8 cellular contexts compared by ENCODE assay signal in genomic region chr16:68265078-68265925, GRCh38. TPM values are rescaled to one million over a fixed set of nuclear protein-coding genes. Genes with fewer than 3 reads are reported as not detected.
DNase-seq lines count a peak whose midpoint lies in the region; ATAC-seq lines count a peak whose summit lies in the region.

No MANE protein-coding gene starts in this region.

- H3K27ac ChIP-seq in SJSA1 (peak overlapping the region; percentile 99), angular gyrus (ENCODE audit: low read depth, low read length) (peak overlapping the region; percentile 80), right cardiac atrium (ENCODE audit: low read length) (peak overlapping the region; percentile 87)

- H3K9me3 ChIP-seq in SJSA1 (replicated peaks) (peaks cover 8% of the 10 kb centered on the region), right cardiac atrium (ENCODE audit: control insufficient read depth, low read length) (no peaks in the 10 kb centered on the region)

- H3K27me3 ChIP-seq in SJSA1 (replicated peaks): no peaks in the 10 kb centered on the region
- no peaks in the 10 kb centered on the region for H3K27me3 ChIP-seq in right cardiac atrium (ENCODE audit: control insufficient read depth, insufficient read depth)

- peak overlapping the region; percentile 100 for H3K4me3 ChIP-seq in SJSA1
- H3K4me3 ChIP-seq in right cardiac atrium (ENCODE audit: low read length): peak overlapping the region; percentile 70

- intact Hi-C loops in right cardiac atrium (cut with DNase I) (no loop called here), sciatic nerve (cut with DNase I) (no loop called here)

- DNase-seq in NCI-H1092 treated with DMSO at 0.1 percent for 48 hours (lab: John Stamatoyannopoulos, UW) (peak; percentile 44), NCI-H1092 (lab: John Stamatoyannopoulos, UW) (no peak), SJSA1 (ENCODE audit: low read depth in 1 of 2, low spot score in 2 of 2) (peak; percentile 82 to 85), right cardiac atrium (peak; percentile 59 to 80 (median 76)), sciatic nerve (ENCODE audit: low spot score) (peak; percentile 71), NCI-H1436 (lab: John Stamatoyannopoulos, UW) (no peak)

- H3K4me1 ChIP-seq in SJSA1 (replicated peaks): peaks cover 28% of the 10 kb centered on the region
- H3K4me1 ChIP-seq in right cardiac atrium (ENCODE audit: control insufficient read depth, insufficient read depth, low read length): peaks cover 3% of the 10 kb centered on the region

- WGBS in right cardiac atrium: 5% methylated on average over 23 of the region's 23 CpGs

- peaks cover 41% of the 10 kb centered on the region for H3K36me3 ChIP-seq in SJSA1

- peak; percentile 14 for ATAC-seq in HG03342 (IDR thresholded peaks at IDR 0.05; ENCODE audit: unreplicated experiment)
- peak; percentile 74 to 77 for ATAC-seq in right cardiac atrium
- peak; percentile 73 for ATAC-seq in sciatic nerve

RNA-seq across cellular contexts. Expression of gene SLC7A6, which starts 1.0 kb away (rescaled TPM):
- 13.2 and 27.4 TPM in 2 replicates for total RNA-seq in SJSA1 (2014; rRNA removed; shearing (Covaris generic))
- 10 to 100 TPM; 39.0 to 60.7 (median 51.3) TPM for total RNA-seq in right cardiac atrium
- polyA plus RNA-seq in right cardiac atrium: 25.0 TPM
- 75.5 TPM for total RNA-seq in sciatic nerve

RNA-seq across cellular contexts. Expression of gene PLA2G15, which starts 20.1 kb away (rescaled TPM):
- 20.3 and 28.9 TPM in 2 replicates for total RNA-seq in SJSA1 (2014; rRNA removed; shearing (Covaris generic))
- total RNA-seq in right cardiac atrium: 10 to 100 TPM; 20.2 to 30.8 (median 28.7) TPM
- polyA plus RNA-seq in right cardiac atrium: 18.2 TPM
- total RNA-seq in sciatic nerve: 17.4 TPM

RNA-seq across cellular contexts. Expression of gene ESRP2, which starts 29.4 kb away (rescaled TPM):
- total RNA-seq in SJSA1 (2014; rRNA removed; shearing (Covaris generic)): 0.24 TPM in 1 of 2 replicates, not detected in the other
- under 1 TPM; 0.14 to 0.59 (median 0.36) TPM for total RNA-seq in right cardiac atrium
- polyA plus RNA-seq in right cardiac atrium: 0.16 TPM
- total RNA-seq in sciatic nerve: 0.36 TPM

RNA-seq across cellular contexts. Expression of gene SLC7A6OS, which starts 45.4 kb away (rescaled TPM):
- total RNA-seq in SJSA1 (2014; rRNA removed; shearing (Covaris generic)): 15.6 and 19.1 TPM in 2 replicates
- total RNA-seq in right cardiac atrium (10 to 100 TPM; 10.9 to 13.4 (median 11.9) TPM), sciatic nerve (22.9 TPM)
- 7.9 TPM for polyA plus RNA-seq in right cardiac atrium

RNA-seq across cellular contexts. Expression of gene PRMT7, which starts 45.5 kb away (rescaled TPM):
- 58.8 and 58.9 TPM in 2 replicates for total RNA-seq in SJSA1 (2014; rRNA removed; shearing (Covaris generic))
- total RNA-seq in right cardiac atrium (10 to 100 TPM; 20.8 to 34.7 (median 32.2) TPM), sciatic nerve (58.9 TPM)
- 34.5 TPM for polyA plus RNA-seq in right cardiac atrium

Comparison
In these comparisons a context has a peak if more than half of its experiments do, and no peak if none do; other contexts are left out.
1. DNase-seq: peak in NCI-H1092 treated with DMSO at 0.1 percent for 48 hours (single experiment), SJSA1 (2 of 2), right cardiac atrium (3 of 3) and sciatic nerve (single experiment); none in NCI-H1092 (single experiment) and NCI-H1436 (single experiment).
2. ATAC-seq: peak in every context shown above with its lines; median percentile 76 in right cardiac atrium; 73 in sciatic nerve; 14 in HG03342.
3. Peak in every context shown above with its lines, with median percentiles within 50 percentile points of each other: H3K27ac ChIP-seq.